Comparison of ENCODE assay signal across 11 cellular contexts in the genomic region with DNA sequence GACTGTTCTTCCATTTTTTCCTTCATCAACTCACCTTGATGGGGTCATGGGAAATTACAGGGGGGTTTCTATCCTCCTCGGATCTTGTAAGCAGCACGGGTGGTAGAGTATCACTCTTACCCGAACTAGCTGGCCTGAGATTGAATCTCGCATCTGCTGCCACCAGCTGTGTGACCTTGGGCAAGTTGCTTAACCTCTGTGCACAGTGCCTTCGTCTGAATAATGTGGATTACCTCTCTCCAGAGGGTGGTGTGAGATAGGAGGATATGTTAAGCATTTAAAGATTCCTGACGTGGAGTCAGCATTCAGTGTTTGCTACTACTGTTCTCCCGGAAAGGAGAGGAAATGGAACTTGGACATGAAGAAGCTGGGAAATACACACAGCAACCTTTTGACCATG. TPM values are rescaled to one million over a fixed set of nuclear protein-coding genes. Genes with fewer than 3 reads are reported as not detected.
DNase-seq lines count a peak whose midpoint lies in the region; ATAC-seq and TF ChIP-seq lines count a peak whose summit lies in the region.
"Had no signal": no experiment of that assay in that cellular context is flagged by ENCODE, and none has a peak within 500 bp of the region (broad histone marks: within the 10 kb centered on the region; RNA-seq: fewer than 3 reads in every experiment).

No MANE protein-coding gene starts in this region.

- H3K36me3 ChIP-seq in Peyer's patch: peaks cover 0 to 66% (median 0%) of the 10 kb centered on the region in 3 donors
- H3K36me3 ChIP-seq in effector memory CD4-positive, alpha-beta T cell (ENCODE audit: control insufficient read depth, insufficient read depth, low read length): peaks cover 37% of the 10 kb centered on the region
- peaks cover 9 to 49% (median 38%) of the 10 kb centered on the region in 4 donors for H3K36me3 ChIP-seq in sigmoid colon
- peaks cover 3% of the 10 kb centered on the region for H3K36me3 ChIP-seq in Caco-2 (ENCODE audit: control insufficient read depth, insufficient read depth, low read length)
- H3K36me3 ChIP-seq: ovary had no signal

- peaks cover 88% of the 10 kb centered on the region for H3K4me1 Mint-ChIP-seq in CD4-positive, alpha-beta T cell (ENCODE audit: low read depth)
- H3K4me1 Mint-ChIP-seq in Caco-2 (ENCODE audit: low read depth, unreplicated experiment): peaks cover 13% of the 10 kb centered on the region

- H3K36me3 Mint-ChIP-seq in CD4-positive, alpha-beta T cell (ENCODE audit: low read depth): peaks cover 63% of the 10 kb centered on the region
- H3K36me3 Mint-ChIP-seq in Caco-2 (ENCODE audit: insufficient read depth, unreplicated experiment): peaks cover 78% of the 10 kb centered on the region

- CTCF ChIA-PET in CD4-positive, alpha-beta T cell (lab: Charles Lee): interaction anchor here (0.6 to 1.9 kb wide), 3 partner anchors 13 to 281 kb away, joined by 3 to 6 read pairs (median 3); no protein-coding TSS in a partner anchor
- CTCF ChIA-PET in Caco-2 (lab: Charles Lee): no interaction called here

- TF ChIP-seq EP300 in sigmoid colon (IDR thresholded peaks at IDR 0.05): no peak

- no peak for DNase-seq in CD4-positive, alpha-beta T cell
- DNase-seq in Peyer's patch (no peak), sigmoid colon (no peak), HCEC 1CT (no peak), Caco-2 (no peak)
- DNase-seq in effector memory CD4-positive, alpha-beta T cell: no peak
- DNase-seq in stimulated activated naive CD4-positive, alpha-beta T cell (lab: John Stamatoyannopoulos, UW): no peak
- DNase-seq: DMS79 treated with DMSO at 0.1 percent for 48 hours, NCI-H1105 treated with DMSO at 0.1 percent for 48 hours, ovary had no signal

- H3K27me3 Mint-ChIP-seq in CD4-positive, alpha-beta T cell: no peaks in the 10 kb centered on the region
- H3K27me3 Mint-ChIP-seq in Caco-2 (ENCODE audit: insufficient read depth, unreplicated experiment): no peaks in the 10 kb centered on the region

- no peak for TF ChIP-seq CTCF in CD4-positive, alpha-beta T cell (IDR thresholded peaks at IDR 0.05)
- TF ChIP-seq CTCF in Peyer's patch (IDR thresholded peaks at IDR 0.05): no peak
- no peak for TF ChIP-seq CTCF in sigmoid colon (IDR thresholded peaks at IDR 0.05)
- TF ChIP-seq CTCF in Caco-2 (IDR thresholded peaks at IDR 0.05; ENCODE audit: insufficient read depth in 1 of 2, low read depth in 1 of 2, low read length in 1 of 2, severe bottlenecking in 1 of 2, unreplicated experiment in 1 of 2): no peak

- intact Hi-C loops in CD4-positive, alpha-beta T cell (cut with DNase I, micrococcal nuclease): no loop called here
- intact Hi-C loops in sigmoid colon (cut with DNase I) (no loop called here), Caco-2 (cut with micrococcal nuclease; ENCODE audit: unreplicated experiment) (no loop called here)

- H3K4me3 ChIP-seq in Peyer's patch (no peak overlapping the region), sigmoid colon (no peak overlapping the region), Caco-2 (ENCODE audit: low read depth, low read length) (no peak overlapping the region)
- no peak overlapping the region for H3K4me3 ChIP-seq in effector memory CD4-positive, alpha-beta T cell (ENCODE audit: insufficient read depth, low read depth, low read length, poor library complexity, severe bottlenecking)
- H3K4me3 ChIP-seq: ovary had no signal

- peak overlapping the region; percentile 7 for H3K4me3 Mint-ChIP-seq in CD4-positive, alpha-beta T cell
- H3K4me3 Mint-ChIP-seq in Caco-2 (ENCODE audit: unreplicated experiment): no peak overlapping the region

- no peaks in the 10 kb centered on the region for H3K9me3 ChIP-seq in CD4-positive, alpha-beta T cell (ENCODE audit: control insufficient read depth, low read length)
- no peaks in the 10 kb centered on the region for H3K9me3 ChIP-seq in Peyer's patch
- no peaks in the 10 kb centered on the region for H3K9me3 ChIP-seq in effector memory CD4-positive, alpha-beta T cell (ENCODE audit: control insufficient read depth, low read length)
- no peaks in the 10 kb centered on the region for H3K9me3 ChIP-seq in sigmoid colon
- H3K9me3 ChIP-seq in Caco-2: no peaks in the 10 kb centered on the region
- H3K9me3 ChIP-seq: ovary had no signal

- WGBS in sigmoid colon, 2 donors: 58 to 72% methylated on average over 7 of the region's 7 CpGs

- H3K9me3 Mint-ChIP-seq in CD4-positive, alpha-beta T cell: no peaks in the 10 kb centered on the region
- no peaks in the 10 kb centered on the region for H3K9me3 Mint-ChIP-seq in Caco-2 (ENCODE audit: unreplicated experiment)

- H3K27me3 ChIP-seq in CD4-positive, alpha-beta T cell (ENCODE audit: control insufficient read depth, insufficient read depth, low read length): no peaks in the 10 kb centered on the region
- H3K27me3 ChIP-seq in Peyer's patch (no peaks in the 10 kb centered on the region), sigmoid colon (no peaks in the 10 kb centered on the region), Caco-2 (replicated peaks; ENCODE audit: control insufficient read depth, insufficient read depth, low read length) (no peaks in the 10 kb centered on the region)
- H3K27me3 ChIP-seq in effector memory CD4-positive, alpha-beta T cell (replicated peaks; ENCODE audit: control insufficient read depth, insufficient read depth, low read length, poor library complexity, severe bottlenecking): no peaks in the 10 kb centered on the region
- H3K27me3 ChIP-seq: ovary had no signal

- peak overlapping the region; percentile 89 for H3K27ac Mint-ChIP-seq in CD4-positive, alpha-beta T cell
- no peak overlapping the region for H3K27ac Mint-ChIP-seq in Caco-2 (ENCODE audit: unreplicated experiment)

- BruUV-seq in Caco-2 (replicated peaks; lab: Mats Ljungman, UMichigan): no TSS peak

- ATAC-seq in CD4-positive, alpha-beta T cell (ENCODE audit: poor library complexity): no peak
- no peak for ATAC-seq in HG03354 (IDR thresholded peaks at IDR 0.05; ENCODE audit: poor library complexity, severe bottlenecking, unreplicated experiment)

- H3K4me1 ChIP-seq in Peyer's patch: peaks cover 25 to 82% (median 44%) of the 10 kb centered on the region in 4 donors
- H3K4me1 ChIP-seq in effector memory CD4-positive, alpha-beta T cell (ENCODE audit: control insufficient read depth, insufficient read depth, low read length, poor library complexity, severe bottlenecking): peaks cover 82% of the 10 kb centered on the region
- H3K4me1 ChIP-seq in sigmoid colon: peaks cover 0 to 59% (median 54%) of the 10 kb centered on the region in 4 donors
- peaks cover 12% of the 10 kb centered on the region for H3K4me1 ChIP-seq in Caco-2

- TF ChIP-seq POLR2A in Peyer's patch (IDR thresholded peaks at IDR 0.05): no peak
- TF ChIP-seq POLR2A in sigmoid colon (IDR thresholded peaks at IDR 0.05): no peak

- POLR2A ChIA-PET in CD4-positive, alpha-beta T cell (lab: Charles Lee): interaction anchor here (0.6 to 4.5 kb wide), 5 partner anchors 10 to 66 kb away, joined by 3 to 56 read pairs (median 6); partner anchors contain the start of gene LASP1
- POLR2A ChIA-PET in Caco-2 (lab: Charles Lee): interaction anchor here (0.6 kb wide), 1 partner anchor 8 kb away, joined by 7 read pairs; no protein-coding TSS in a partner anchor

- peak overlapping the region; percentile 37 for H3K27ac ChIP-seq in CD4-positive, alpha-beta T cell (ENCODE audit: low read depth, low read length)
- H3K27ac ChIP-seq in Peyer's patch: peak overlapping the region; percentile 36 to 74 (median 52)
- peak overlapping the region; percentile 63 for H3K27ac ChIP-seq in effector memory CD4-positive, alpha-beta T cell (ENCODE audit: insufficient read depth, low read length, poor library complexity, severe bottlenecking)
- peak overlapping the region; percentile 35 to 67 (median 58) for H3K27ac ChIP-seq in sigmoid colon
- H3K27ac ChIP-seq: ovary had no signal

RNA-seq across cellular contexts. Expression of gene LASP1, which starts 24.4 kb away (rescaled TPM):
- 10 to 100 TPM; 50.1 to 50.5 TPM for total RNA-seq in CD4-positive, alpha-beta T cell
- 100 to 1,000 TPM; 166 to 654 (median 590) TPM for total RNA-seq in Peyer's patch
- 10 to 100 TPM; 27.6 to 64.8 (median 42.2) TPM for total RNA-seq in sigmoid colon
- 100 to 1,000 TPM; 122 to 205 (median 182) TPM for polyA plus RNA-seq in sigmoid colon
- 137 and 143 TPM in 2 replicates for total RNA-seq in Caco-2 (2022)

RNA-seq across cellular contexts. Expression of gene RPL23, which starts 40.8 kb away (rescaled TPM):
- total RNA-seq in CD4-positive, alpha-beta T cell: 1,000 to 10,000 TPM; 2,293 to 2,296 TPM
- total RNA-seq in Peyer's patch (1,000 to 10,000 TPM in 1 of 4 donors, 100 to 1,000 TPM in 3; 347 to 1,233 (median 540) TPM), sigmoid colon (1,000 to 10,000 TPM; 1,692 to 2,841 (median 2,464) TPM), Caco-2 (2022) (2,216 and 2,327 TPM in 2 replicates)
- 1,000 to 10,000 TPM; 2,289 to 3,780 (median 2,728) TPM for polyA plus RNA-seq in sigmoid colon
